Comparison of ENCODE assay signal across 8 cellular contexts in genomic region chr14:95504135-95505029, GRCh38. TPM values are rescaled to one million over a fixed set of nuclear protein-coding genes. Genes with fewer than 3 reads are reported as not detected.
A peak's percentile ranks its signal among the peaks of the same experiment; 100 is the strongest.
DNase-seq lines count a peak whose midpoint lies in the region; ATAC-seq and TF ChIP-seq lines count a peak whose summit lies in the region.

No MANE protein-coding gene starts in this region.

- 64 to 69% (median 66%) methylated on average over 6 of the region's 6 CpGs for whole genome bisulfite sequencing in stomach, 5 donors

- H3K4me3 Mint-ChIP-seq in activated naive CD4-positive, alpha-beta T cell treated with anti-CD3 and anti-CD28 coated beads, Interleukin-2, amount 10 ng/mL, durations not matched to agents 7 days and 5 days: no peak overlapping the region

- intact Hi-C loops in stomach (cut with DNase I; ENCODE audit: low total_unique reads): no loop called here

- H3K4me1 Mint-ChIP-seq in activated naive CD4-positive, alpha-beta T cell treated with anti-CD3 and anti-CD28 coated beads, Interleukin-2, amount 10 ng/mL, durations not matched to agents 7 days and 5 days: peaks cover 75% of the 10 kb centered on the region

- H3K27ac ChIP-seq in stomach: no peak overlapping the region

- H3K4me1 ChIP-seq in stomach: peaks cover 25 to 86% (median 49%) of the 10 kb centered on the region in 4 donors

- TF ChIP-seq CTCF in cardiac fibroblast (IDR thresholded peaks at IDR 0.05; ENCODE audit: low read depth, low read length) (no peak), stomach (IDR thresholded peaks at IDR 0.05) (no peak)

- no peaks in the 10 kb centered on the region for H3K36me3 ChIP-seq in stomach

- H3K27me3 ChIP-seq in stomach: no peaks in the 10 kb centered on the region

- no peaks in the 10 kb centered on the region for H3K9me3 ChIP-seq in stomach

- H3K9me3 Mint-ChIP-seq in activated naive CD4-positive, alpha-beta T cell treated with anti-CD3 and anti-CD28 coated beads, Interleukin-2, amount 10 ng/mL, durations not matched to agents 7 days and 5 days: no peaks in the 10 kb centered on the region

- H3K27ac Mint-ChIP-seq in activated naive CD4-positive, alpha-beta T cell treated with anti-CD3 and anti-CD28 coated beads, Interleukin-2, amount 10 ng/mL, durations not matched to agents 7 days and 5 days: peak overlapping the region; percentile 70

- no peak for DNase-seq in activated naive CD4-positive, alpha-beta T cell treated with anti-CD3 and anti-CD28 coated beads, Interleukin-2, amount 10 ng/mL, durations not matched to agents 7 days and 5 days
- no peak for DNase-seq in activated naive CD4-positive, alpha-beta T cell treated with anti-CD3 and anti-CD28 coated beads, Interleukin-2, amount 50 U/mL, for 16 hours
- DNase-seq in cardiac fibroblast (ENCODE audit: low read depth in 2 of 2) (peak; percentile 80 to 81), stomach (no peak), DMS 273 (lab: John Stamatoyannopoulos, UW; ENCODE audit: unreplicated experiment) (no peak)
- DNase-seq in stimulated activated naive CD8-positive, alpha-beta T cell treated with anti-CD3 and anti-CD28 coated beads, Interleukin-15, Interleukin-2, amounts not matched to agents 100 U/mL and 50 U/mL, for 24 hours: peak; percentile 47

- CTCF ChIA-PET in activated naive CD4-positive, alpha-beta T cell treated with anti-CD3 and anti-CD28 coated beads, Interleukin-2, amount 10 ng/mL, durations not matched to agents 7 days and 5 days (lab: Charles Lee): interaction anchor here (0.7 to 2.0 kb wide), 3 partner anchors 23 to 62 kb away, joined by 3 to 5 read pairs (median 3); no protein-coding TSS in a partner anchor

- no peak overlapping the region for H3K4me3 ChIP-seq in cardiac fibroblast (replicated peaks in 1 of 2; ENCODE audit: low read depth in 2 of 2, low read length in 2 of 2)
- H3K4me3 ChIP-seq in stomach: no peak overlapping the region

- H3K27me3 Mint-ChIP-seq in activated naive CD4-positive, alpha-beta T cell treated with anti-CD3 and anti-CD28 coated beads, Interleukin-2, amount 10 ng/mL, durations not matched to agents 7 days and 5 days: no peaks in the 10 kb centered on the region

- TF ChIP-seq EP300 in stomach (IDR thresholded peaks at IDR 0.05): no peak

- no peak for TF ChIP-seq POLR2A in stomach (IDR thresholded peaks at IDR 0.05)

- ATAC-seq in HG03354 (IDR thresholded peaks at IDR 0.05; ENCODE audit: poor library complexity, severe bottlenecking, unreplicated experiment) (peak; percentile 44), HG03442 (IDR thresholded peaks at IDR 0.05; ENCODE audit: unreplicated experiment) (no peak)
- peak; percentile 86 for ATAC-seq in stimulated activated naive CD8-positive, alpha-beta T cell treated with anti-CD3 and anti-CD28 coated beads, Interleukin-15, Interleukin-2, amounts not matched to agents 100 U/mL and 50 U/mL, for 24 hours

- H3K36me3 Mint-ChIP-seq in activated naive CD4-positive, alpha-beta T cell treated with anti-CD3 and anti-CD28 coated beads, Interleukin-2, amount 10 ng/mL, durations not matched to agents 7 days and 5 days: peaks cover 58% of the 10 kb centered on the region

RNA-seq across cellular contexts. Expression of gene SYNE3, which starts 12.1 kb away (rescaled TPM):
- total RNA-seq in stomach: 10 to 100 TPM in 3 of 5 donors, 1 to 10 TPM in 2; 4.6 to 85.2 (median 10.8) TPM
- 1 to 10 TPM in 1 of 3 donors, under 1 TPM in 2; 0.58 to 1.2 (median 0.76) TPM for polyA plus RNA-seq in stomach

RNA-seq across cellular contexts. Expression of gene GLRX5, which starts 30.5 kb away (rescaled TPM):
- 100 to 1,000 TPM in 1 of 5 donors, 10 to 100 TPM in 4; 29.5 to 316 (median 38.4) TPM for total RNA-seq in stomach
- polyA plus RNA-seq in stomach: 10 to 100 TPM; 40.3 to 49.9 (median 40.6) TPM

Comparison
In these comparisons a context has a peak if more than half of its experiments do, and no peak if none do; other contexts are left out.
1. DNase-seq: peak in cardiac fibroblast (2 of 2) and stimulated activated naive CD8-positive, alpha-beta T cell treated with anti-CD3 and anti-CD28 coated beads, Interleukin-15, Interleukin-2, amounts not matched to agents 100 U/mL and 50 U/mL, for 24 hours (single experiment); none in activated naive CD4-positive, alpha-beta T cell treated with anti-CD3 and anti-CD28 coated beads, Interleukin-2, amount 10 ng/mL, durations not matched to agents 7 days and 5 days (single experiment), activated naive CD4-positive, alpha-beta T cell treated with anti-CD3 and anti-CD28 coated beads, Interleukin-2, amount 50 U/mL, for 16 hours (single experiment), stomach (single experiment) and DMS 273 (single experiment).